26 cellular contexts compared by ENCODE assay signal in the genomic region with DNA sequence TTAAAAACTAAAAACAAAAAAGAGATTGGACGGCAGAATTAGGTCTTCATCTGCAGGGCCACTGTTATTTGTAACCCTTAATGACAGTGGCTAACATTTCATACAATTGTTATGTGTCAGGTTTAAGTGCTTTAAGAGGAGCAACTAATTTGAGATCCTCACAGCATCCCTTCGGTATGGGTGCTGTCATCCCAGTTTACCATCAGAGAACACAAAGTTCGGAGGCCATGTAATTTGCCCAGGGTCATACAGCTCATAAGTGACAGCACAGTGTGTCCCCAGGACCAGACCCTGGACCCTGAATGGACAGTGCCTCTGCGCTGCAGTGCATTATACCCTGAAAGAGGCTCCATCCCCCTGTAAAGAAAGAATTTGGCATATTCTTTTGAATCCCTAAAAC.
DNase-seq lines count a peak whose midpoint lies in the region; ATAC-seq and TF ChIP-seq lines count a peak whose summit lies in the region.
"Had no signal": no experiment of that assay in that cellular context is flagged by ENCODE, and none has a peak within 500 bp of the region (broad histone marks: within the 10 kb centered on the region; RNA-seq: fewer than 3 reads in every experiment).

No MANE protein-coding gene starts in this region.

- peak overlapping the region in 8 of 12 donors; percentile 16 to 80 (median 56) for H3K27ac ChIP-seq in heart left ventricle
- H3K27ac ChIP-seq in right cardiac atrium (ENCODE audit: low read length) = no peak overlapping the region
- peak overlapping the region; percentile 70 for H3K27ac ChIP-seq in brain microvascular endothelial cell
- peak overlapping the region; percentile 32 to 78 (median 72) for H3K27ac ChIP-seq in transverse colon
- H3K27ac ChIP-seq: KMS-11, pancreas had no signal

- in situ Hi-C loops in brain microvascular endothelial cell (cut with HindIII; ENCODE audit: low pct_ligation_motif_present, low sequenced_read_pairs) (no loop called here), transverse colon (cut with MboI; ENCODE audit: low pct_ligation_motif_present in 1 of 4, low pct_unique_long_range_greater_than_20kb in 1 of 4, low sequenced_read_pairs in 3 of 4) (loop anchor here in 1 of 4 donors (25.0 kb wide), 1 partner anchor 121 kb away; a partner anchor contains a TSS)

- H3K4me1 ChIP-seq in heart left ventricle = peaks cover 10 to 63% (median 42%) of the 10 kb centered on the region in 12 donors
- peaks cover 8% of the 10 kb centered on the region for H3K4me1 ChIP-seq in right cardiac atrium (ENCODE audit: control insufficient read depth, insufficient read depth, low read length)
- H3K4me1 ChIP-seq in transverse colon = peaks cover 5 to 33% (median 13%) of the 10 kb centered on the region in 4 donors
- H3K4me1 ChIP-seq in BE2C = no peaks in the 10 kb centered on the region

- intact Hi-C loops in heart left ventricle (cut with DNase I) (no loop called here), right cardiac atrium (cut with DNase I) (no loop called here), transverse colon (cut with DNase I; ENCODE audit: low total_unique reads) (no loop called here)

- TF ChIP-seq CTCF in heart left ventricle (IDR thresholded peaks at IDR 0.05) = no peak
- no peak for TF ChIP-seq CTCF in brain microvascular endothelial cell (IDR thresholded peaks at IDR 0.05; ENCODE audit: low read depth, low read length, missing control alignments)
- no peak for TF ChIP-seq CTCF in osteocyte (IDR thresholded peaks at IDR 0.05)
- TF ChIP-seq CTCF in transverse colon (IDR thresholded peaks at IDR 0.05) = no peak
- TF ChIP-seq CTCF in BE2C (IDR thresholded peaks at IDR 0.05; ENCODE audit: low read depth, low read length) = no peak

- H3K4me3 ChIP-seq in heart left ventricle = no peak overlapping the region
- H3K4me3 ChIP-seq in right cardiac atrium (ENCODE audit: low read length) = no peak overlapping the region
- no peak overlapping the region for H3K4me3 ChIP-seq in brain microvascular endothelial cell (ENCODE audit: low read depth, low read length)
- H3K4me3 ChIP-seq in transverse colon = no peak overlapping the region
- H3K4me3 ChIP-seq in BE2C (ENCODE audit: low read depth, low read length) = no peak overlapping the region
- H3K4me3 ChIP-seq: pancreas, upper lobe of left lung had no signal

- H3K9me3 ChIP-seq in heart left ventricle (no peaks in the 10 kb centered on the region), right cardiac atrium (ENCODE audit: control insufficient read depth, low read length) (no peaks in the 10 kb centered on the region), transverse colon (no peaks in the 10 kb centered on the region), BE2C (no peaks in the 10 kb centered on the region)
- H3K9me3 ChIP-seq: pancreas, upper lobe of left lung had no signal

- peaks cover 0 to 60% (median 42%) of the 10 kb centered on the region in 9 donors for H3K36me3 ChIP-seq in heart left ventricle
- peaks cover 55% of the 10 kb centered on the region for H3K36me3 ChIP-seq in brain microvascular endothelial cell (replicated peaks)
- H3K36me3 ChIP-seq in transverse colon = peaks cover 0 to 22% (median 2%) of the 10 kb centered on the region in 4 donors
- H3K36me3 ChIP-seq in BE2C = no peaks in the 10 kb centered on the region
- H3K36me3 ChIP-seq: pancreas had no signal

- 64 to 73% (median 69%) methylated on average over 4 of the region's 4 CpGs for WGBS in heart left ventricle, 4 donors
- WGBS in right cardiac atrium = 89% methylated on average over 4 of the region's 4 CpGs
- WGBS in transverse colon (ENCODE audit: low coverage in 1 of 2), 2 donors = 83 to 90% methylated on average over 2 to 4 of the region's 4 CpGs

- H3K27me3 ChIP-seq in heart left ventricle = no peaks in the 10 kb centered on the region
- H3K27me3 ChIP-seq in right cardiac atrium (ENCODE audit: control insufficient read depth, insufficient read depth) = no peaks in the 10 kb centered on the region
- H3K27me3 ChIP-seq in brain microvascular endothelial cell (replicated peaks) = no peaks in the 10 kb centered on the region
- no peaks in the 10 kb centered on the region for H3K27me3 ChIP-seq in transverse colon
- no peaks in the 10 kb centered on the region for H3K27me3 ChIP-seq in BE2C
- H3K27me3 ChIP-seq: pancreas, upper lobe of left lung had no signal

- TF ChIP-seq POLR2A in heart left ventricle (IDR thresholded peaks at IDR 0.05) (no peak), transverse colon (IDR thresholded peaks at IDR 0.05) (no peak)

- peaks cover 39% of the 10 kb centered on the region for H3K36me3 Mint-ChIP-seq in osteocyte (ENCODE audit: unreplicated experiment)

- H3K9me3 Mint-ChIP-seq in osteocyte (ENCODE audit: unreplicated experiment) = no peaks in the 10 kb centered on the region
- H3K9me3 Mint-ChIP-seq: activated naive CD4-positive, alpha-beta T cell treated with anti-CD3 and anti-CD28 coated beads, Interleukin-2, amount 50 U/mL, for 24 hours; activated T-helper 1 cell treated with anti-CD3 and anti-CD28 coated beads, Interleukin-12 subunit alpha, Interleukin-12 subunit beta, Interleukin-2, Interleukin-4 antibody, amounts not matched to agents 30 ng/mL and 10 ng/mL and 1 ng/mL, durations not matched to agents 14 hours and 24 hours and 36 hours; natural killer cell treated with Interleukin-12 subunit alpha and Interleukin-12 subunit beta and Interleukin-15 and Interleukin-18, amount 100 ng/mL, for 72 hours; stimulated activated naive CD8-positive, alpha-beta T cell treated with anti-CD3 and anti-CD28 coated beads, Interleukin-15, Interleukin-2, amounts not matched to agents 100 ng/mL and 50 ng/mL, for 24 hours; WTC11 had no signal

- H3K4me1 Mint-ChIP-seq in osteocyte (ENCODE audit: unreplicated experiment) = peaks cover 85% of the 10 kb centered on the region
- H3K4me1 Mint-ChIP-seq: activated naive CD4-positive, alpha-beta T cell treated with anti-CD3 and anti-CD28 coated beads, Interleukin-2, amount 50 U/mL, for 24 hours; B cell had no signal

- DNase-seq in heart left ventricle (no peak), right cardiac atrium (no peak), brain microvascular endothelial cell (no peak), osteocyte (ENCODE audit: extremely low spot score, unreplicated experiment) (no peak), transverse colon (no peak), NCI-H82 (lab: John Stamatoyannopoulos, UW) (no peak), BE2C (no peak)
- DNase-seq: aorta; COR-L47; DND-41; GOT3; midbrain; NCI-H1436; NK-92 treated with Interleukin-12 subunit alpha and Interleukin-12 subunit beta, amount 100 ng/mL, for 24 hours; pancreas; T-helper 9 cell; upper lobe of left lung had no signal

- peak overlapping the region; percentile 97 for H3K27ac Mint-ChIP-seq in osteocyte (ENCODE audit: unreplicated experiment)
- H3K27ac Mint-ChIP-seq: activated naive CD4-positive, alpha-beta T cell treated with anti-CD3 and anti-CD28 coated beads, Interleukin-2, amount 50 U/mL, for 24 hours; activated T-helper 1 cell treated with anti-CD3 and anti-CD28 coated beads, Interleukin-12 subunit alpha, Interleukin-12 subunit beta, Interleukin-2, Interleukin-4 antibody, amounts not matched to agents 30 ng/mL and 10 ng/mL and 1 ng/mL, durations not matched to agents 14 hours and 24 hours and 36 hours; B cell; natural killer cell treated with Interleukin-12 subunit alpha and Interleukin-12 subunit beta and Interleukin-15 and Interleukin-18, amount 100 ng/mL, for 72 hours; stimulated activated naive CD8-positive, alpha-beta T cell treated with anti-CD3 and anti-CD28 coated beads, Interleukin-15, Interleukin-2, amounts not matched to agents 100 ng/mL and 50 ng/mL, for 24 hours; WTC11 had no signal

- no peak overlapping the region for H3K4me3 Mint-ChIP-seq in osteocyte (ENCODE audit: unreplicated experiment)
- H3K4me3 Mint-ChIP-seq: activated naive CD4-positive, alpha-beta T cell treated with anti-CD3 and anti-CD28 coated beads, Interleukin-2, amount 50 U/mL, for 24 hours; activated T-helper 1 cell treated with anti-CD3 and anti-CD28 coated beads, Interleukin-12 subunit alpha, Interleukin-12 subunit beta, Interleukin-2, Interleukin-4 antibody, amounts not matched to agents 30 ng/mL and 10 ng/mL and 1 ng/mL, durations not matched to agents 14 hours and 24 hours and 36 hours; B cell; natural killer cell treated with Interleukin-12 subunit alpha and Interleukin-12 subunit beta and Interleukin-15 and Interleukin-18, amount 100 ng/mL, for 72 hours; stimulated activated naive CD8-positive, alpha-beta T cell treated with anti-CD3 and anti-CD28 coated beads, Interleukin-15, Interleukin-2, amounts not matched to agents 100 ng/mL and 50 ng/mL, for 24 hours; WTC11 had no signal

- H3K27me3 Mint-ChIP-seq in osteocyte (ENCODE audit: unreplicated experiment) = no peaks in the 10 kb centered on the region
- H3K27me3 Mint-ChIP-seq: activated naive CD4-positive, alpha-beta T cell treated with anti-CD3 and anti-CD28 coated beads, Interleukin-2, amount 50 U/mL, for 24 hours; B cell; natural killer cell treated with Interleukin-12 subunit alpha and Interleukin-12 subunit beta and Interleukin-15 and Interleukin-18, amount 100 ng/mL, for 72 hours; stimulated activated naive CD8-positive, alpha-beta T cell treated with anti-CD3 and anti-CD28 coated beads, Interleukin-15, Interleukin-2, amounts not matched to agents 100 ng/mL and 50 ng/mL, for 24 hours had no signal

- TF ChIP-seq EP300 in transverse colon (IDR thresholded peaks at IDR 0.05; ENCODE audit: low read depth) = no peak

- ATAC-seq in heart left ventricle (peak; percentile 63 to 79 (median 72)), right cardiac atrium (no peak), HG03432 (IDR thresholded peaks at IDR 0.05; ENCODE audit: unreplicated experiment) (no peak)
- ATAC-seq: left lobe of liver; natural killer cell treated with Interleukin-12 subunit alpha and Interleukin-12 subunit beta and Interleukin-15 and Interleukin-18, amount 100 ng/mL, for 72 hours; WTC11 had no signal

Comparison
In these comparisons a context has a peak if more than half of its experiments do, and no peak if none do; other contexts are left out.
1. ATAC-seq: peak in heart left ventricle (4 of 4); none in right cardiac atrium (0 of 2) and HG03432 (single experiment).